9 cellular contexts compared by ENCODE assay signal in genomic region chr4:15906024-15906443, GRCh38. TPM values are rescaled to one million over a fixed set of nuclear protein-coding genes. Genes with fewer than 3 reads are reported as not detected.
DNase-seq lines count a peak whose midpoint lies in the region; ATAC-seq and TF ChIP-seq lines count a peak whose summit lies in the region.
"Had no signal": no experiment of that assay in that cellular context is flagged by ENCODE, and none has a peak within 500 bp of the region (broad histone marks: within the 10 kb centered on the region; RNA-seq: fewer than 3 reads in every experiment).

No MANE protein-coding gene starts in this region.

- H3K27me3 Mint-ChIP-seq in progenitor cell of endocrine pancreas = peaks cover 12% of the 10 kb centered on the region

- no peaks in the 10 kb centered on the region for H3K36me3 Mint-ChIP-seq in progenitor cell of endocrine pancreas (ENCODE audit: insufficient read depth)

- no peak overlapping the region for H3K27ac Mint-ChIP-seq in progenitor cell of endocrine pancreas

- H3K4me1 Mint-ChIP-seq in progenitor cell of endocrine pancreas (ENCODE audit: low read depth) = no peaks in the 10 kb centered on the region

- H3K9me3 Mint-ChIP-seq in progenitor cell of endocrine pancreas (ENCODE audit: low read depth) = peaks cover 9% of the 10 kb centered on the region

- TF ChIP-seq CTCF in progenitor cell of endocrine pancreas (IDR thresholded peaks at IDR 0.05; ENCODE audit: unreplicated experiment) = no peak

- ATAC-seq in HG03432 (IDR thresholded peaks at IDR 0.05; ENCODE audit: unreplicated experiment) = no peak

- peak overlapping the region; percentile 70 for H3K4me3 Mint-ChIP-seq in progenitor cell of endocrine pancreas (ENCODE audit: low read depth)

- DNase-seq in ELF-1 (ENCODE audit: low read depth, low spot score) = peak; percentile 72
- DNase-seq in NCI-H226 = peak; percentile 90
- peak; percentile 52 for DNase-seq in germinal center (ENCODE audit: low spot score)
- no peak for DNase-seq in progenitor cell of endocrine pancreas (ENCODE audit: low spot score, unreplicated experiment)
- DNase-seq in EL = no peak
- DNase-seq in SK-N-DZ (ENCODE audit: low spot score) = no peak
- DNase-seq in activated CD8-positive, alpha-beta memory T cell treated with anti-CD3 and anti-CD28 coated beads for 24 hours = no peak

RNA-seq across cellular contexts. Expression of gene FGFBP1, which starts 32.5 kb away (rescaled TPM):
- total RNA-seq in progenitor cell of endocrine pancreas = not detected in 2 replicates
- polyA plus RNA-seq in SK-N-DZ (2014; cell fraction: cytosol; rRNA removed) = not detected in 2 replicates
- not detected in 2 replicates for polyA plus RNA-seq in SK-N-DZ (2014; cell fraction: nucleus; rRNA removed)

RNA-seq across cellular contexts. Expression of gene FGFBP2, which starts 56.9 kb away (rescaled TPM):
- not detected in 2 replicates for total RNA-seq in progenitor cell of endocrine pancreas
- 0.50 and 1.0 TPM in 2 replicates for polyA plus RNA-seq in SK-N-DZ (2014; cell fraction: cytosol; rRNA removed)
- 0.63 and 1.9 TPM in 2 replicates for polyA plus RNA-seq in SK-N-DZ (2014; cell fraction: nucleus; rRNA removed)
- total RNA-seq: epithelial cell of proximal tubule had no signal

Comparison
In these comparisons a context has a peak if more than half of its experiments do, and no peak if none do; other contexts are left out.
1. DNase-seq: peak in ELF-1 (single experiment), NCI-H226 (single experiment) and germinal center (single experiment); none in progenitor cell of endocrine pancreas (single experiment), EL (single experiment), SK-N-DZ (single experiment) and activated CD8-positive, alpha-beta memory T cell treated with anti-CD3 and anti-CD28 coated beads for 24 hours (single experiment).